In the genomic region with DNA sequence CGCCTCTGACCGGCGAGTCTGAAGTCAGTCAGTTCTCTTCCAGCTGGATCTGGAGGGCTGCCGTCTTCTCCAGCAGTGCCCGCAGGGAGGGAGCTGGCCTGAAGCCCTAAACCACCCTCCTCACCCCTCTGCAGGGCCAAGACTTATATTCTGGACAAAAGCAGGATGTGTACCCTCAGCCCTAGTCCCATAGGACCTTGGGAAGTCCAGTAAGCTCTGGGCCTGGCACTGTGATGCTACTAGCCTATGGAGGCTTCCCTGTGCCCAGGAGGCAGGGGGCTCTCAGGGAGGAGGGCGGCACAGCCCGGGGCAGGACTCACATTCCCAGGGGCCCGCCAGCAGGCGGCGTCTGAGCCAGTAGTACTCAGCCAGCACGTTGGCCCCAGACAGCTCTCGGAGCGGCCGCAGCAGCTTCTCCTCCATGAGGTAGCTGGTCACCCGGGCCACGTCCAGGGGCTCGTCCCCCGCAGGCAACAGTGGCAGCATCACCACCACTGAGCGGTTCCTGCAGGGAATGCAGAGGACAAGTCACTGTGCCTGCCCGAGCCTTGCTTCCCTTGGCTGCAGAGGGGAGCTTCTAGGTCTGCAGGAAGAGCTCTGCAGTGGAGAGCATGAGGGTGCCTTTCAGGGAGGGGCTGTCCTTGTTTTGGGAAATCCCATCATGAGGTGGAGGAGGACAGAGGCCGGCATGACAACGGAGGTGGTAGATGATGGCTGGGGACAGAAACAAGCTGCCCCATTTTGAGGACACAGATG, we compare ENCODE assay signal across 10 cellular contexts. TPM values are rescaled to one million over a fixed set of nuclear protein-coding genes. Genes with fewer than 3 reads are reported as not detected.
DNase-seq lines count a peak whose midpoint lies in the region; ATAC-seq and TF ChIP-seq lines count a peak whose summit lies in the region.
"Had no signal": no experiment of that assay in that cellular context is flagged by ENCODE, and none has a peak within 500 bp of the region (broad histone marks: within the 10 kb centered on the region; RNA-seq: fewer than 3 reads in every experiment).

No MANE protein-coding gene starts in this region.

- no peaks in the 10 kb centered on the region for H3K9me2 ChIP-seq in PC-3 (replicated peaks; ENCODE audit: low read length)

- TF ChIP-seq EP300 in gastroesophageal sphincter (IDR thresholded peaks at IDR 0.05) = no peak

- DNase-seq in OCI-M1 (lab: John Stamatoyannopoulos, UW) (peak; percentile 54), retinal pigment epithelial cell (ENCODE audit: low read depth) (no peak), NCI-H187 treated with DMSO at 0.1 percent for 48 hours (lab: John Stamatoyannopoulos, UW) (no peak), PC-3 (no peak), prostate gland (ENCODE audit: low spot score) (no peak)
- DNase-seq: activated CD4-positive, alpha-beta T cell treated with anti-CD3 and anti-CD28 coated beads, Interleukin-2, amount 10 ng/mL, durations not matched to agents 7 days and 5 days had no signal

- ATAC-seq in gastroesophageal sphincter (peak; percentile 12), PC-3 (no peak), HG03196 (IDR thresholded peaks at IDR 0.05; ENCODE audit: unreplicated experiment) (no peak)

- no peaks in the 10 kb centered on the region for H3K9me3 ChIP-seq in gastroesophageal sphincter
- H3K9me3 ChIP-seq in PC-3 (ENCODE audit: low read length) = no peaks in the 10 kb centered on the region
- no peaks in the 10 kb centered on the region for H3K9me3 ChIP-seq in prostate gland
- H3K9me3 ChIP-seq: vagina had no signal

- intact Hi-C loops in PC-3 (cut with micrococcal nuclease) (no loop called here), prostate gland (cut with DNase I) (no loop called here)

- H3K27me3 ChIP-seq in gastroesophageal sphincter (no peaks in the 10 kb centered on the region), PC-3 (ENCODE audit: low read length) (no peaks in the 10 kb centered on the region), prostate gland (replicated peaks; ENCODE audit: insufficient read depth) (no peaks in the 10 kb centered on the region)
- H3K27me3 ChIP-seq: vagina had no signal

- H4K20me1 ChIP-seq in PC-3 (ENCODE audit: low read length) = no peaks in the 10 kb centered on the region

- no peaks in the 10 kb centered on the region for H3K79me2 ChIP-seq in PC-3 (ENCODE audit: low read length)

- no peak overlapping the region for H3K4me2 ChIP-seq in PC-3 (ENCODE audit: low read length)

- no peak overlapping the region for H3K9ac ChIP-seq in PC-3 (ENCODE audit: low read length)

- H2AFZ ChIP-seq in PC-3 (ENCODE audit: low read length) = no peak overlapping the region

- TF ChIP-seq CTCF in GM12872 (IDR thresholded peaks at IDR 0.05; ENCODE audit: insufficient read depth, low read depth, low read length) (peak; percentile 72), gastroesophageal sphincter (IDR thresholded peaks at IDR 0.05) (peak in 3 of 4 experiments; percentile 7 to 33 (median 27)), retinal pigment epithelial cell (conservative IDR thresholded peaks at IDR 0.05; ENCODE audit: low read depth, low read length) (peak; percentile 75), PC-3 (conservative IDR thresholded peaks at IDR 0.05; ENCODE audit: low read depth, low read length) (no peak), prostate gland (IDR thresholded peaks at IDR 0.05) (peak in 1 of 4 experiments; percentile 23)

- POLR2A ChIA-PET in PC-3 (lab: Charles Lee; ENCODE audit: unreplicated experiment) = no interaction called here

- H3K36me3 ChIP-seq in gastroesophageal sphincter (no peaks in the 10 kb centered on the region), PC-3 (ENCODE audit: low read depth, low read length) (no peaks in the 10 kb centered on the region), prostate gland (no peaks in the 10 kb centered on the region)
- H3K36me3 ChIP-seq: vagina had no signal

- CTCF ChIA-PET in PC-3 (lab: Charles Lee) = no interaction called here

- WGBS in gastroesophageal sphincter (ENCODE audit: low coverage in 1 of 2), 2 donors = 15% methylated on average over 2 of the region's 22 CpGs; no CpG with 5 or more reads in 1 of the 2 donors
- WGBS in prostate gland = 35% methylated on average over 22 of the region's 22 CpGs

- no TSS peak for BruUV-seq in PC-3 (replicated peaks; lab: Mats Ljungman, UMichigan)

- H3K4me1 ChIP-seq in gastroesophageal sphincter = peaks cover 0 to 7% (median 0%) of the 10 kb centered on the region in 3 donors
- H3K4me1 ChIP-seq in PC-3 (ENCODE audit: insufficient read depth, low read length) = no peaks in the 10 kb centered on the region
- H3K4me1 ChIP-seq in prostate gland (replicated peaks) = no peaks in the 10 kb centered on the region

- H3F3A ChIP-seq in PC-3 (ENCODE audit: low read length, unreplicated experiment) = no peaks in the 10 kb centered on the region

- H3K27ac ChIP-seq in gastroesophageal sphincter = no peak overlapping the region
- H3K27ac ChIP-seq in PC-3 (ENCODE audit: low read length) = no peak overlapping the region
- no peak overlapping the region for H3K27ac ChIP-seq in prostate gland
- H3K27ac ChIP-seq: vagina had no signal

- H3K4me3 ChIP-seq in gastroesophageal sphincter (no peak overlapping the region), retinal pigment epithelial cell (ENCODE audit: low read length) (no peak overlapping the region), PC-3 (ENCODE audit: low read length) (no peak overlapping the region), prostate gland (no peak overlapping the region)
- H3K4me3 ChIP-seq: vagina had no signal

- no peak for TF ChIP-seq POLR2A in gastroesophageal sphincter (IDR thresholded peaks at IDR 0.05)
- no peak for TF ChIP-seq POLR2A in prostate gland (IDR thresholded peaks at IDR 0.05)

RNA-seq across cellular contexts. Expression of gene RMI2, which starts 41.7 kb away (rescaled TPM):
- total RNA-seq in gastroesophageal sphincter (1 to 10 TPM in 3 of 4 donors, under 1 TPM in 1; 0.31 to 1.8 (median 1.4) TPM), PC-3 (2014; rRNA removed) (10.2 and 10.9 TPM in 2 replicates), prostate gland (10 to 100 TPM in 1 of 2 donors, 1 to 10 TPM in 1; 6.0 to 16.3 TPM)
